In genomic region chr10:11074536-11075267, GRCh38 we compare ENCODE assay signal across 15 cellular contexts.
DNase-seq lines count a peak whose midpoint lies in the region; ATAC-seq and TF ChIP-seq lines count a peak whose summit lies in the region.
"Had no signal": no experiment of that assay in that cellular context is flagged by ENCODE, and none has a peak within 500 bp of the region (broad histone marks: within the 10 kb centered on the region; RNA-seq: fewer than 3 reads in every experiment).

No MANE protein-coding gene starts in this region.

- DNase-seq in MV-4-11 (lab: John Stamatoyannopoulos, UW) (peak; percentile 79), GDM1 (lab: John Stamatoyannopoulos, UW) (no peak), NAMALWA (ENCODE audit: low spot score) (no peak), HEK293T (ENCODE audit: extremely low spot score) (no peak)
- DNase-seq in activated CD8-positive, alpha-beta memory T cell treated with anti-CD3 and anti-CD28 coated beads, Interleukin-2, amount 50 U/mL, for 48 hours = no peak
- DNase-seq: activated CD4-positive, CD25-positive, alpha-beta regulatory T cell; kidney; naive B cell; NCI-H1436 treated with DMSO at 0.1 percent for 48 hours; NCI-H526 treated with DMSO at 0.1 percent for 48 hours; substantia nigra had no signal

- POLR2A ChIA-PET in HEK293T (lab: Yijun Ruan, JAX) = no interaction called here

- ATAC-seq in GM18858 (IDR thresholded peaks at IDR 0.05; ENCODE audit: unreplicated experiment) (peak; percentile 89), GM21360 (IDR thresholded peaks at IDR 0.05; ENCODE audit: unreplicated experiment) (peak; percentile 97), HG02870 (IDR thresholded peaks at IDR 0.05; ENCODE audit: unreplicated experiment) (peak; percentile 97)
- ATAC-seq: sciatic nerve had no signal

- CTCF ChIA-PET in HEK293T (lab: Yijun Ruan, JAX) = no interaction called here

TF ChIP-seq in HEK293T, 16 proteins besides CTCF, POLR2A, EP300 and RAD21:
- no peak for TF ChIP-seq CTBP1 (IDR thresholded peaks at IDR 0.05; ENCODE audit: borderline replicate concordance)
- no peak for TF ChIP-seq ZNF384 (IDR thresholded peaks at IDR 0.05)
- no peak for TF ChIP-seq FOXM1 (IDR thresholded peaks at IDR 0.05; ENCODE audit: borderline replicate concordance)
- TF ChIP-seq TARDBP (IDR thresholded peaks at IDR 0.05) = no peak
- TF ChIP-seq ELF4 (IDR thresholded peaks at IDR 0.05) = no peak
- TF ChIP-seq LEF1 (IDR thresholded peaks at IDR 0.05; ENCODE audit: borderline replicate concordance) = no peak
- no peak for TF ChIP-seq FOXA1 (IDR thresholded peaks at IDR 0.05)
- TF ChIP-seq SP1 (IDR thresholded peaks at IDR 0.05) = no peak
- TF ChIP-seq FOXK2 (IDR thresholded peaks at IDR 0.05) = no peak
- TF ChIP-seq SUZ12 (IDR thresholded peaks at IDR 0.05) = no peak
- TF ChIP-seq HDGF (IDR thresholded peaks at IDR 0.05; ENCODE audit: borderline replicate concordance) = no peak
- TF ChIP-seq, protein P1, sequence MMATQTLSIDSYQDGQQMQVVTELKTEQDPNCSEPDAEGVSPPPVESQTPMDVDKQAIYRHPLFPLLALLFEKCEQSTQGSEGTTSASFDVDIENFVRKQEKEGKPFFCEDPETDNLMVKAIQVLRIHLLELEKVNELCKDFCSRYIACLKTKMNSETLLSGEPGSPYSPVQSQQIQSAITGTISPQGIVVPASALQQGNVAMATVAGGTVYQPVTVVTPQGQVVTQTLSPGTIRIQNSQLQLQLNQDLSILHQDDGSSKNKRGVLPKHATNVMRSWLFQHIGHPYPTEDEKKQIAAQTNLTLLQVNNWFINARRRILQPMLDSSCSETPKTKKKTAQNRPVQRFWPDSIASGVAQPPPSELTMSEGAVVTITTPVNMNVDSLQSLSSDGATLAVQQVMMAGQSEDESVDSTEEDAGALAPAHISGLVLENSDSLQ (IDR thresholded peaks at IDR 0.05) = no peak
- no peak for TF ChIP-seq ARNT (IDR thresholded peaks at IDR 0.05)
- no peak for TF ChIP-seq BHLHE40 (IDR thresholded peaks at IDR 0.05; ENCODE audit: borderline replicate concordance)
- no peak for TF ChIP-seq L3MBTL2 (conservative IDR thresholded peaks at IDR 0.05)
- no peak for TF ChIP-seq NFRKB (IDR thresholded peaks at IDR 0.05)
